In the genomic region with DNA sequence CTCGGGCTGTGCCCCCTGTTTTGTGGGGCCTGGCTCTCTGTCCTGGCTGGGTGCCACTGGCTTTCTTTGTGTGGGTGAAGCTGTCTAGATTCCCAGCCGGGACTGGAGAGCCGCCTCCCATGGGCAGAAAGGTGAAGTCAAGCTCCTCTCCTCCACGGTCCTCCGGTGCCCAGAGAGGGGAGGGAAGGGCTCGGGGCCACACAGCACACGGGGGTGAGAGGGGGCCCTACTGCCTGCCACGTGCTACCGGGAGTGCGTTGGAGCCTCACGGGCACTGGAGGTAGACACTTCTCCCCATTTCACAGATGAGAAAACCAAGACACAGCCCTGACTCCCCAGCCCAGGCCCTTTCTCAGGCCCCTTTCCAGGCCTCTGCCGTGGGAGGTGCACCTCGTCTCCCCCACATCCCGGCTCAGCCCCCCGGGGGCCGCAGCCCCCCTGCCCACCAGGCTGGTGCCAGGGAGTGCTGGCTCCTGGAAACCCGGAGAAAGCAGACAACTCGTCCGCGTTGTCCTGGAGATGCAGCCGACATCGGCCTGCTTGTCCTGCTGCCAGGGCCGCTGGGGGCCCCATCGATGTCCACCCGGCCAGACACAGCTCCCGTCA, we compare ENCODE assay signal across 32 cellular contexts. TPM values are rescaled to one million over a fixed set of nuclear protein-coding genes. Genes with fewer than 3 reads are reported as not detected.
"Had no signal": no experiment of that assay in that cellular context is flagged by ENCODE, and none has a peak within 500 bp of the region (broad histone marks: within the 10 kb centered on the region; RNA-seq: fewer than 3 reads in every experiment).

No MANE protein-coding gene starts in this region.

- H3K27ac ChIP-seq: body of pancreas, coronary artery, gastroesophageal sphincter, ovary, prostate gland, sigmoid colon, tibial nerve had no signal

- ATAC-seq: activated CD8-positive, alpha-beta T cell treated with anti-CD3 and anti-CD28 coated beads for 36 hours; activated naive CD4-positive, alpha-beta T cell treated with anti-CD3 and anti-CD28 coated beads, Interleukin-2, amount 50 U/mL, for 72 hours; activated T-cell treated with anti-CD3 and anti-CD28 coated beads, Interleukin-2, amount 50 U/mL, for 4 hours; activated T-helper 17 cell treated with anti-CD3 and anti-CD28 coated beads, Interleukin-2, amount 50 U/mL, for 72 hours; body of pancreas; gastroesophageal sphincter; mucosa of descending colon; stimulated activated naive B cell treated with anti-CD40 and anti-IgM and Interleukin-4, amounts not matched to agents 10 μg/mL and 1 μg/mL and 100 μg/mL, for 72 hours had no signal

- H3K36me3 ChIP-seq: gastroesophageal sphincter, ovary, prostate gland, sigmoid colon, tibial nerve had no signal

- H3K4me3 ChIP-seq: body of pancreas, coronary artery, gastroesophageal sphincter, lung, mucosa of descending colon, ovary, prostate gland, tibial nerve had no signal

- H3K4me1 ChIP-seq: prostate gland had no signal

- H3K27me3 ChIP-seq: ovary had no signal

- FAIRE-seq: keratinocyte, small intestine had no signal

- DNase-seq: activated B cell treated with CpG ODN at 0.5 μM for 24 hours; activated CD4-positive, alpha-beta T cell treated with anti-CD3 and anti-CD28 coated beads, Interleukin-2, amount 50 U/mL, for 1 hour; activated CD8-positive, alpha-beta T cell treated with anti-CD3 and anti-CD28 coated beads for 36 hours; activated gamma-delta T cell treated with Interleukin-2 at 50 U/mL for 16 hours; activated T-cell treated with anti-CD3 and anti-CD28 coated beads, Interleukin-2, amount 50 U/mL, for 4 hours; body of pancreas; cerebellar nuclear complex; effector memory CD4-positive, alpha-beta T cell; erythroblast; hippocampal formation; nephron progenitor cell; ovary; retina; sigmoid colon; small intestine; stimulated activated CD4-positive, alpha-beta T cell treated with anti-CD3 and anti-CD28 coated beads, Interleukin-1b, Interleukin-23, amount 100 ng/mL, for 48 hours; stimulated activated naive B cell treated with anti-CD40 and anti-IgM and Interleukin-4, amounts not matched to agents 10 μg/mL and 1 μg/mL and 100 μg/mL, for 72 hours; T-helper 1 cell had no signal

- H3K9me3 ChIP-seq: body of pancreas, gastroesophageal sphincter, mucosa of descending colon, ovary, prostate gland, sigmoid colon, tibial nerve had no signal

RNA-seq across cellular contexts. Expression of a gene that starts 55.8 kb away (rescaled TPM):
- total RNA-seq: activated B cell treated with CpG ODN at 0.5 μM for 24 hours; activated CD8-positive, alpha-beta T cell treated with anti-CD3 and anti-CD28 coated beads for 36 hours; activated naive CD4-positive, alpha-beta T cell treated with anti-CD3 and anti-CD28 coated beads, Interleukin-2, amount 50 U/mL, for 72 hours; activated T-cell treated with anti-CD3 and anti-CD28 coated beads, Interleukin-2, amount 50 U/mL, for 4 hours; activated T-helper 17 cell treated with anti-CD3 and anti-CD28 coated beads, Interleukin-2, amount 50 U/mL, for 72 hours; body of pancreas; dorsolateral prefrontal cortex; gastroesophageal sphincter; lung; mesenteric fat pad; mucosa of descending colon; myocyte; ovary; prostate gland; sigmoid colon; temporal lobe; tibial nerve; urinary bladder had no signal
- polyA plus RNA-seq: keratinocyte, lung, ovary, sigmoid colon, small intestine, urinary bladder had no signal
